In the genomic region with DNA sequence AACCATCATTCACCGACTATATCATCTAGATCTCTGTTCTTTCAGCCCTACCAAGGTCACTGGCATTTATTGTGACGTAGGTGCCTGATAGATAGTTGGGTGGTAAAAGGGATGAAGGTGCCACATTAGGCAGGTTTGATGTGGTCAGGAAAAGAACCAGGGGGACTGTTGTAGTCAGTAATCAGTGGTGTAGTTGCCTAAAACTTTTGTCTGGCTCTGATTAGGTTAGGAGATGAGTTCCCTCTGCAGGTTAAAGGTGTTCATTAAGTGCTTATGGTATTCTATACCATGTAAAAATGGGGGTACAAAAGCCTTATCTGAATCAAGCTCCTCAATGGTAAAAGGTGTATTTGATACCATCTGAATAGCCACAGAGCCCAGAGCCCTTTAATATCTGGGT, we compare ENCODE assay signal across 26 cellular contexts. TPM values are rescaled to one million over a fixed set of nuclear protein-coding genes. Genes with fewer than 3 reads are reported as not detected.
A peak's percentile ranks its signal among the peaks of the same experiment; 100 is the strongest.
DNase-seq lines count a peak whose midpoint lies in the region; ATAC-seq, FAIRE-seq and TF ChIP-seq lines count a peak whose summit lies in the region.
"Had no signal": no experiment of that assay in that cellular context is flagged by ENCODE, and none has a peak within 500 bp of the region (broad histone marks: within the 10 kb centered on the region; RNA-seq: fewer than 3 reads in every experiment).

No MANE protein-coding gene starts in this region.

- dilution Hi-C loops in IMR-90 (cut with HindIII; ENCODE audit: low sequenced_read_pairs, unreplicated experiment), result no loop called here

- H3K23ac ChIP-seq in IMR-90 (ENCODE audit: low read depth, low read length), result no peak overlapping the region

- no peak for TF ChIP-seq CTCF in IMR-90 (conservative IDR thresholded peaks at IDR 0.05; ENCODE audit: low read depth, low read length)
- TF ChIP-seq CTCF in GM20000 (IDR thresholded peaks at IDR 0.05; ENCODE audit: extremely low read depth, missing control alignments), result no peak

- no peaks in the 10 kb centered on the region for H3K36me3 ChIP-seq in IMR-90 (ENCODE audit: control insufficient read depth, insufficient read depth, low read length)
- H3K36me3 ChIP-seq: BE2C; BLaER1 treated with 17β-estradiol and CSF1 and Interleukin-3, amounts not matched to agents 10 nM and 100 nM; HAP-1 had no signal

- no peak overlapping the region for H3K4me2 ChIP-seq in IMR-90 (ENCODE audit: low read depth, low read length)
- H3K4me2 ChIP-seq: A549 had no signal

- H3K9me3 ChIP-seq in IMR-90 (ENCODE audit: control insufficient read depth, insufficient read depth, low read length), result no peaks in the 10 kb centered on the region
- H3K9me3 ChIP-seq: A549; BE2C; BLaER1 treated with 17β-estradiol and CSF1 and Interleukin-3, amounts not matched to agents 10 nM and 100 nM; HAP-1 had no signal

- POLR2A ChIA-PET in IMR-90 (lab: Charles Lee; ENCODE audit: unreplicated experiment), result no interaction called here

- no peak overlapping the region for H3K18ac ChIP-seq in IMR-90 (ENCODE audit: low read depth, low read length)

- DNase-seq in GM12892 (ENCODE audit: insufficient read length), result no peak
- no peak for DNase-seq in IMR-90
- DNase-seq in left lobe of liver (ENCODE audit: low spot score), result no peak
- no peak for DNase-seq in stimulated activated CD4-positive, alpha-beta T cell treated with anti-CD3 and anti-CD28 coated beads, Interleukin-4, amount 100 ng/mL, for 1 hour
- no peak for DNase-seq in GM20000 (ENCODE audit: low spot score)
- DNase-seq: 8988T; ACHN; AML-193; BE2C; CD4-positive, alpha-beta T cell; CD8-positive, alpha-beta memory T cell; DMS 273 treated with DMSO at 0.1 percent for 48 hours; DMS79; EL; GDM1; GOT3; HFFc6 had no signal

- H3K9ac ChIP-seq in IMR-90 (ENCODE audit: low read depth, low read length), result no peak overlapping the region
- H3K9ac ChIP-seq: BLaER1 treated with 17β-estradiol and CSF1 and Interleukin-3, amounts not matched to agents 10 nM and 100 nM had no signal

- in situ Hi-C loops in IMR-90 (cut with MboI; ENCODE audit: low sequenced_read_pairs), result no loop called here

- H2AK9ac ChIP-seq in IMR-90 (replicated peaks; ENCODE audit: low read depth, low read length, poor library complexity), result no peak overlapping the region

- no peaks in the 10 kb centered on the region for H3K27me3 ChIP-seq in IMR-90 (ENCODE audit: control insufficient read depth, insufficient read depth, low read length)
- H3K27me3 ChIP-seq: BLaER1 treated with 17β-estradiol and CSF1 and Interleukin-3, amounts not matched to agents 10 nM and 100 nM had no signal

- peaks cover 0 to 2% of the 10 kb centered on the region in 2 experiments; a peak in 2 of 4 replicates for H3K79me1 ChIP-seq in IMR-90 (ENCODE audit: low read depth in 1 of 2, low read length in 2 of 2)

- no CpG with 5 or more reads among the region's 2 CpGs for WGBS in IMR-90 (ENCODE audit: extremely low coverage in 2 of 2, insufficient read length in 1 of 2), 2 experiments

- no peaks in the 10 kb centered on the region for H4K20me1 ChIP-seq in IMR-90 (ENCODE audit: insufficient read depth, low read length)
- H4K20me1 ChIP-seq: BLaER1 treated with 17β-estradiol and CSF1 and Interleukin-3, amounts not matched to agents 10 nM and 100 nM had no signal

- no peak overlapping the region for H3K4me3 ChIP-seq in IMR-90 (ENCODE audit: insufficient read depth, low read depth, low read length)
- H3K4me3 ChIP-seq: A549; BLaER1 treated with 17β-estradiol and CSF1 and Interleukin-3, amounts not matched to agents 10 nM and 100 nM; HAP-1 had no signal

- H4K91ac ChIP-seq in IMR-90 (ENCODE audit: insufficient read depth, low read depth, low read length), result no peak overlapping the region

- H4K8ac ChIP-seq in IMR-90 (ENCODE audit: low read depth in 2 of 2, low read length in 2 of 2), result no peak overlapping the region

- H2AFZ ChIP-seq in IMR-90 (replicated peaks; ENCODE audit: low read length, poor library complexity), result no peak overlapping the region

- no TSS peak for BruUV-seq in IMR-90 (replicated peaks; lab: Mats Ljungman, UMichigan)

- FAIRE-seq in GM12892 (lab: Jason Lieb, UNC), result peak; percentile 9
- FAIRE-seq: A549, D721Med, GM12891, GM19239, H54 had no signal

- no peak overlapping the region for H3K4ac ChIP-seq in IMR-90 (ENCODE audit: low read depth, low read length)

- H3K9me1 ChIP-seq in IMR-90 (ENCODE audit: insufficient read depth, low read length), result no peaks in the 10 kb centered on the region

- no peak for TF ChIP-seq RAD21 in IMR-90 (IDR thresholded peaks at IDR 0.05; ENCODE audit: low read length)

- H2BK15ac ChIP-seq in IMR-90 (ENCODE audit: low read depth, low read length), result no peak overlapping the region

- H2BK120ac ChIP-seq in IMR-90 (ENCODE audit: low read depth, low read length), result 0 out of 2 replicates have a peak overlapping the region, but pooled peaks have one; percentile 17

- no peak overlapping the region for H3K14ac ChIP-seq in IMR-90 (replicated peaks; ENCODE audit: low read depth, low read length)

- H2BK20ac ChIP-seq in IMR-90 (ENCODE audit: low read depth, low read length), result no peak overlapping the region

- CTCF ChIA-PET in IMR-90 (lab: Yijun Ruan, JAX), result no interaction called here

- no peak overlapping the region for H4K5ac ChIP-seq in IMR-90 (ENCODE audit: low read depth, low read length)

- no peak overlapping the region for H3K56ac ChIP-seq in IMR-90 (ENCODE audit: extremely low read depth, insufficient read depth, low read length)

- intact Hi-C loops in IMR-90 (cut with micrococcal nuclease), result loop anchor here (10.0 kb wide), 1 partner anchor 163 kb away; no protein-coding TSS in a partner anchor

- ATAC-seq in IMR-90 (ENCODE audit: low read depth), result no peak
- peak; percentile 47 for ATAC-seq in left lobe of liver
- ATAC-seq in HG02588 (IDR thresholded peaks at IDR 0.05; ENCODE audit: unreplicated experiment), result no peak
- ATAC-seq: A549 had no signal

- peaks cover 10% of the 10 kb centered on the region for H3K4me1 ChIP-seq in IMR-90 (ENCODE audit: control insufficient read depth, insufficient read depth, low read length)
- H3K4me1 ChIP-seq: A549, BE2C, HAP-1 had no signal

- TF ChIP-seq POLR2A in GM12892 (IDR thresholded peaks at IDR 0.05; ENCODE audit: low read depth, low read length) (no peak), IMR-90 (IDR thresholded peaks at IDR 0.05; ENCODE audit: low read depth, low read length) (no peak)

- H2AK5ac ChIP-seq in IMR-90 (ENCODE audit: low read depth, low read length), result no peak overlapping the region

- H3K27ac ChIP-seq in IMR-90 (ENCODE audit: insufficient read depth, low read length), result no peak overlapping the region
- H3K27ac ChIP-seq: A549 had no signal

- H2BK5ac ChIP-seq in IMR-90 (ENCODE audit: low read depth, low read length, poor library complexity, severe bottlenecking), result peak overlapping the region; percentile 7

TF ChIP-seq in IMR-90, 13 proteins besides CTCF, POLR2A, EP300 and RAD21:
- TF ChIP-seq CHD1 (IDR thresholded peaks at IDR 0.05; ENCODE audit: low read depth, low read length), result no peak
- no peak for TF ChIP-seq FOS (IDR thresholded peaks at IDR 0.05; ENCODE audit: low read depth, low read length)
- no peak for TF ChIP-seq MAZ (IDR thresholded peaks at IDR 0.05; ENCODE audit: borderline replicate concordance, low read depth, low read length)
- TF ChIP-seq NFE2L2 (IDR thresholded peaks at IDR 0.05; ENCODE audit: low read depth, low read length), result no peak
- TF ChIP-seq RFX5 (IDR thresholded peaks at IDR 0.05; ENCODE audit: low read depth, low read length), result no peak
- TF ChIP-seq, protein P1, sequence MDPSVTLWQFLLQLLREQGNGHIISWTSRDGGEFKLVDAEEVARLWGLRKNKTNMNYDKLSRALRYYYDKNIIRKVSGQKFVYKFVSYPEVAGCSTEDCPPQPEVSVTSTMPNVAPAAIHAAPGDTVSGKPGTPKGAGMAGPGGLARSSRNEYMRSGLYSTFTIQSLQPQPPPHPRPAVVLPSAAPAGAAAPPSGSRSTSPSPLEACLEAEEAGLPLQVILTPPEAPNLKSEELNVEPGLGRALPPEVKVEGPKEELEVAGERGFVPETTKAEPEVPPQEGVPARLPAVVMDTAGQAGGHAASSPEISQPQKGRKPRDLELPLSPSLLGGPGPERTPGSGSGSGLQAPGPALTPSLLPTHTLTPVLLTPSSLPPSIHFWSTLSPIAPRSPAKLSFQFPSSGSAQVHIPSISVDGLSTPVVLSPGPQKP (IDR thresholded peaks at IDR 0.05; ENCODE audit: borderline replicate concordance, low read depth, low read length), result no peak
- TF ChIP-seq, protein P2, sequence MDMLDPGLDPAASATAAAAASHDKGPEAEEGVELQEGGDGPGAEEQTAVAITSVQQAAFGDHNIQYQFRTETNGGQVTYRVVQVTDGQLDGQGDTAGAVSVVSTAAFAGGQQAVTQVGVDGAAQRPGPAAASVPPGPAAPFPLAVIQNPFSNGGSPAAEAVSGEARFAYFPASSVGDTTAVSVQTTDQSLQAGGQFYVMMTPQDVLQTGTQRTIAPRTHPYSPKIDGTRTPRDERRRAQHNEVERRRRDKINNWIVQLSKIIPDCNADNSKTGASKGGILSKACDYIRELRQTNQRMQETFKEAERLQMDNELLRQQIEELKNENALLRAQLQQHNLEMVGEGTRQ (IDR thresholded peaks at IDR 0.05; ENCODE audit: low read depth, low read length), result no peak
- TF ChIP-seq SMC3 (IDR thresholded peaks at IDR 0.05; ENCODE audit: low read depth, low read length), result no peak
- TF ChIP-seq BHLHE40 (IDR thresholded peaks at IDR 0.05; ENCODE audit: low read depth, low read length), result no peak
- no peak for TF ChIP-seq MXI1 (IDR thresholded peaks at IDR 0.05; ENCODE audit: borderline replicate concordance, low read depth, low read length)
- TF ChIP-seq RCOR1 (IDR thresholded peaks at IDR 0.05; ENCODE audit: insufficient replicate concordance, low read length), result no peak
- no peak for TF ChIP-seq CEBPB (IDR thresholded peaks at IDR 0.05; ENCODE audit: low read depth, low read length)
- TF ChIP-seq MAFK (IDR thresholded peaks at IDR 0.05; ENCODE audit: low read depth, low read length), result no peak

RNA-seq across cellular contexts. Expression of a gene that starts 55.6 kb away (rescaled TPM):
- 0.45 TPM for polyA plus RNA-seq in GM12892 (2012; ENCODE audit: missing spikeins)
- total RNA-seq in IMR-90 (2012; rRNA removed) (2.2 and 3.3 TPM in 2 replicates), left lobe of liver (16.2 TPM)
- polyA plus RNA-seq in IMR-90 (2012; rRNA removed), result 7.5 and 8.8 TPM in 2 replicates
- polyA plus RNA-seq in IMR-90 (2012; cell fraction: cytosol; rRNA removed), result 4.9 and 5.7 TPM in 2 replicates
- polyA plus RNA-seq in IMR-90 (2012; cell fraction: nucleus; rRNA removed; ENCODE audit: low replicate concordance), result 5.9 and 9.9 TPM in 2 replicates
- total RNA-seq: CD4-positive, alpha-beta T cell; CD8-positive, alpha-beta memory T cell had no signal
- polyA plus RNA-seq: CD14-positive monocyte; CD8-positive, alpha-beta memory T cell had no signal
